12 cellular contexts compared by ENCODE assay signal in genomic region chr7:129865093-129865931, GRCh38.
DNase-seq lines count a peak whose midpoint lies in the region; ATAC-seq and TF ChIP-seq lines count a peak whose summit lies in the region.
"Had no signal": no experiment of that assay in that cellular context is flagged by ENCODE, and none has a peak within 500 bp of the region (broad histone marks: within the 10 kb centered on the region; RNA-seq: fewer than 3 reads in every experiment).

No MANE protein-coding gene starts in this region.

- DNase-seq in activated CD4-positive, alpha-beta T cell treated with anti-CD3 and anti-CD28 coated beads, Interleukin-2, amount 10 ng/mL, durations not matched to agents 7 days and 5 days = no peak
- DNase-seq in activated CD4-positive, alpha-beta T cell treated with anti-CD3 and anti-CD28 coated beads, Interleukin-2, amount 50 U/mL, for 4 hours = no peak
- DNase-seq in body of pancreas (no peak), kidney glomerular epithelial cell (lab: John Stamatoyannopoulos, UW) (peak; percentile 50), tibial nerve (ENCODE audit: low spot score in 2 of 2) (no peak), NAMALWA (ENCODE audit: low spot score) (no peak), amygdala (lab: John Stamatoyannopoulos, UW) (no peak)
- DNase-seq: activated T-cell treated with anti-CD3 and anti-CD28 coated beads, Interleukin-2, amount 50 U/mL, for 24 hours; mesendoderm had no signal

- intact Hi-C loops in body of pancreas (cut with DNase I) = no loop called here

- POLR2A ChIA-PET in activated CD4-positive, alpha-beta T cell treated with anti-CD3 and anti-CD28 coated beads, Interleukin-2, amount 10 ng/mL, durations not matched to agents 7 days and 5 days (lab: Charles Lee) = no interaction called here

- TF ChIP-seq POLR2A in body of pancreas (IDR thresholded peaks at IDR 0.05) = no peak
- no peak for TF ChIP-seq POLR2A in tibial nerve (IDR thresholded peaks at IDR 0.05)

- TF ChIP-seq CTCF in body of pancreas (IDR thresholded peaks at IDR 0.05) = no peak
- TF ChIP-seq CTCF in tibial nerve (IDR thresholded peaks at IDR 0.05) = no peak

- ATAC-seq in body of pancreas (no peak), HG02852 (IDR thresholded peaks at IDR 0.05; ENCODE audit: unreplicated experiment) (no peak)
- ATAC-seq: Panc1 had no signal

- H3K4me3 ChIP-seq in body of pancreas = no peak overlapping the region
- no peak overlapping the region for H3K4me3 ChIP-seq in tibial nerve

- peaks cover 14% of the 10 kb centered on the region for H3K4me1 Mint-ChIP-seq in activated CD4-positive, alpha-beta T cell treated with anti-CD3 and anti-CD28 coated beads, Interleukin-2, amount 10 ng/mL, durations not matched to agents 7 days and 5 days

- 16 to 28% methylated on average over 4 of the region's 4 CpGs for WGBS in body of pancreas, 2 donors
- WGBS in tibial nerve, 2 donors = 64 to 73% methylated on average over 4 of the region's 4 CpGs

- no peaks in the 10 kb centered on the region for H3K9me3 ChIP-seq in body of pancreas
- no peaks in the 10 kb centered on the region for H3K9me3 ChIP-seq in tibial nerve

- peak overlapping the region; percentile 58 for H3K27ac Mint-ChIP-seq in activated CD4-positive, alpha-beta T cell treated with anti-CD3 and anti-CD28 coated beads, Interleukin-2, amount 10 ng/mL, durations not matched to agents 7 days and 5 days

- no peak overlapping the region for H3K4me3 Mint-ChIP-seq in activated CD4-positive, alpha-beta T cell treated with anti-CD3 and anti-CD28 coated beads, Interleukin-2, amount 10 ng/mL, durations not matched to agents 7 days and 5 days
- H3K4me3 Mint-ChIP-seq: activated T-cell treated with anti-CD3 and anti-CD28 coated beads, Interleukin-2, amount 50 U/mL, for 24 hours; central memory CD8-positive, alpha-beta T cell had no signal

- H3K27ac ChIP-seq in body of pancreas (peak overlapping the region; percentile 73 to 85 (median 76)), tibial nerve (peak overlapping the region in 3 of 4 donors; percentile 23 to 76 (median 75))

- H3K27me3 Mint-ChIP-seq in activated CD4-positive, alpha-beta T cell treated with anti-CD3 and anti-CD28 coated beads, Interleukin-2, amount 10 ng/mL, durations not matched to agents 7 days and 5 days = no peaks in the 10 kb centered on the region
- H3K27me3 Mint-ChIP-seq: activated T-cell treated with anti-CD3 and anti-CD28 coated beads, Interleukin-2, amount 50 U/mL, for 24 hours; central memory CD8-positive, alpha-beta T cell had no signal

- peaks cover 9% of the 10 kb centered on the region for H3K36me3 Mint-ChIP-seq in activated CD4-positive, alpha-beta T cell treated with anti-CD3 and anti-CD28 coated beads, Interleukin-2, amount 10 ng/mL, durations not matched to agents 7 days and 5 days (ENCODE audit: low read depth)

- CTCF ChIA-PET in activated CD4-positive, alpha-beta T cell treated with anti-CD3 and anti-CD28 coated beads, Interleukin-2, amount 10 ng/mL, durations not matched to agents 7 days and 5 days (lab: Charles Lee) = interaction anchor here (0.6 to 1.1 kb wide), 2 partner anchors 10 kb away, joined by 3 to 4 read pairs; no protein-coding TSS in a partner anchor

- H3K4me1 ChIP-seq in body of pancreas (peaks cover 72% of the 10 kb centered on the region), tibial nerve (peaks cover 0 to 73% (median 35%) of the 10 kb centered on the region in 4 donors)

- H3K27me3 ChIP-seq in body of pancreas (no peaks in the 10 kb centered on the region), tibial nerve (no peaks in the 10 kb centered on the region)

- H3K9me3 Mint-ChIP-seq in activated CD4-positive, alpha-beta T cell treated with anti-CD3 and anti-CD28 coated beads, Interleukin-2, amount 10 ng/mL, durations not matched to agents 7 days and 5 days = no peaks in the 10 kb centered on the region
- H3K9me3 Mint-ChIP-seq: central memory CD8-positive, alpha-beta T cell had no signal

- H3K36me3 ChIP-seq in body of pancreas (replicated peaks in 1 of 2; ENCODE audit: insufficient read depth in 1 of 2, low read depth in 2 of 2) (no peaks in the 10 kb centered on the region), tibial nerve (no peaks in the 10 kb centered on the region)

- TF ChIP-seq EP300 in tibial nerve (IDR thresholded peaks at IDR 0.05) = no peak
